Comparison of ENCODE assay signal across 8 cellular contexts in genomic region chr6:2766767-2767314, GRCh38. TPM values are rescaled to one million over a fixed set of nuclear protein-coding genes. Genes with fewer than 3 reads are reported as not detected.
DNase-seq lines count a peak whose midpoint lies in the region; ATAC-seq and TF ChIP-seq lines count a peak whose summit lies in the region.

No MANE protein-coding gene starts in this region.

- H3K4me1 Mint-ChIP-seq in T-cell = peaks cover 52 to 53% (median 53%) of the 10 kb centered on the region in 3 donors

- TF ChIP-seq CTCF in fibroblast of villous mesenchyme (IDR thresholded peaks at IDR 0.05; ENCODE audit: insufficient read depth, low read depth, low read length) = no peak

- H3K9me3 Mint-ChIP-seq in T-cell = no peaks in the 10 kb centered on the region

- ATAC-seq in T-cell (replicated peaks in 1 of 4) = no peak
- ATAC-seq in GM19397 (IDR thresholded peaks at IDR 0.05; ENCODE audit: unreplicated experiment) = no peak
- ATAC-seq in esophagus mucosa = no peak

- peaks cover 13% of the 10 kb centered on the region for H3K36me3 Mint-ChIP-seq in T-cell

- peak overlapping the region; percentile 88 to 93 (median 89) for H3K4me3 Mint-ChIP-seq in T-cell

- peak overlapping the region; percentile 83 to 86 for H3K27ac Mint-ChIP-seq in T-cell

- H3K4me3 ChIP-seq in fibroblast of villous mesenchyme (ENCODE audit: low read depth, low read length) (peak overlapping the region; percentile 86), skeletal muscle cell (ENCODE audit: low read depth, low read length) (peak overlapping the region; percentile 88)

- POLR2A ChIA-PET in T-cell (lab: Charles Lee) = no interaction called here

- CTCF ChIA-PET in T-cell (lab: Charles Lee) = interaction anchor here in 1 of 2 donors (0.7 to 2.2 kb wide), 5 partner anchors 16 to 301 kb away, joined by 3 to 9 read pairs (median 4); partner anchors contain the start of gene MYLK4

- no peaks in the 10 kb centered on the region for H3K27me3 Mint-ChIP-seq in T-cell

- DNase-seq in NCI-H2171 treated with DMSO at 0.1 percent for 48 hours (lab: John Stamatoyannopoulos, UW) = peak; percentile 25
- DNase-seq in NCI-H2171 (lab: John Stamatoyannopoulos, UW) = no peak
- no peak for DNase-seq in T-cell
- peak; percentile 33 for DNase-seq in fibroblast of villous mesenchyme (ENCODE audit: low read depth)
- no peak for DNase-seq in skeletal muscle cell (ENCODE audit: low read depth)
- no peak for DNase-seq in iPS-NIHi7 (ENCODE audit: extremely low spot score)

RNA-seq across cellular contexts. Expression of gene WRNIP1, which starts 1.6 kb away (rescaled TPM):
- total RNA-seq in T-cell (10 to 100 TPM; 30.1 to 46.1 (median 41.1) TPM), fibroblast of villous mesenchyme (35.1 and 38.0 TPM in 2 replicates), esophagus mucosa (41.2 TPM)

RNA-seq across cellular contexts. Expression of gene MYLK4, which starts 16.1 kb away (rescaled TPM):
- total RNA-seq in T-cell (1 to 10 TPM in 3 of 5 donors, under 1 TPM in 2; 0.58 to 1.4 (median 1.0) TPM), fibroblast of villous mesenchyme (0.43 and 0.64 TPM in 2 replicates), esophagus mucosa (0.84 TPM)

Comparison
In these comparisons a context has a peak if more than half of its experiments do, and no peak if none do; other contexts are left out.
1. DNase-seq: peak in NCI-H2171 treated with DMSO at 0.1 percent for 48 hours (single experiment) and fibroblast of villous mesenchyme (single experiment); none in NCI-H2171 (single experiment), T-cell (0 of 34), skeletal muscle cell (single experiment) and iPS-NIHi7 (single experiment).